19 cellular contexts compared by ENCODE assay signal in the genomic region with DNA sequence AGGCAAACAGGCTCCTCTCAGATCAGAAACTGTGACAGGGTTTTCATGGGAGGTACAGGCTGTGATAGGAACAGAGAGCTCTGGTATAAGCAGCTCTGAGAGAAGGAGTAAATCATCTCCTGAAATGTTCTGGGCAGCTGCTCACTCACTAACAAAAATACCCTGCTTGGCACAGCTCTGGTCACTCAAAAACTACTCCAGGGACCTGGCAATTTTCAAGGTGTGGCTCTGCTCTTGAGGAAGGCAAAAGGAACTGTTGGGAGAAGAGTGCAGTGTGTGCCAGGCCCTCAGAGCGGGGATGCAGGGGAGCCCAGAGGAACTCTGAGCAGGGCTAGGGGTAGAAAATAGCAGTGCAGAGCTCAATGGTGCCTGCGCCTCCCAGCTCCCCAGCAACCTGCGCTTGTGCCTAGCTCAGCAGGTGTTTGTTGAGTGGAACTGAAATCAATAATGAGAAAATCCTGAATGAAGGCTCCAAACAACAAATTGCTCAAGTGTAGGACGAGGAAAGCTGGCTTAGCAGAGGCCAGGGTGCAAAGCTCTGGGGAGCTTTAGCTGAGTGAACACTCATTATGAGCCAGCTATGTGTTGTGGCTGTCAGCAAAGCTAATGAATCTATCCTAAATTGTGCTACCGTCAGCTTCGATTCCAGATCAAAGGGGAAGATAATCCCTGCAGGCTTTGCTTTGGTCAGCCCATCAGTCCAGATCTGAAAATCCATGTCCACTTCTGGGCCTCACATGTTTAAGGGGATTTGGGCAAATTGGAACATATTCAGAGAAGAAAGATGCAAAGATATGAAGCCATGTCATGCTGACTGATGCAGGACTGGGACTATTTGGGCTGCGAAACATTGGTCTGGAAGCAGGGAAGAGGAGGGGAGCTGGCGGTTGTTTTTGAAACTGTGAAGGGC.
A peak's percentile ranks its signal among the peaks of the same experiment; 100 is the strongest.
DNase-seq lines count a peak whose midpoint lies in the region; ATAC-seq and TF ChIP-seq lines count a peak whose summit lies in the region.
"Had no signal": no experiment of that assay in that cellular context is flagged by ENCODE, and none has a peak within 500 bp of the region (broad histone marks: within the 10 kb centered on the region; RNA-seq: fewer than 3 reads in every experiment).

No MANE protein-coding gene starts in this region.

- H3K9ac ChIP-seq in neuronal stem cell (ENCODE audit: low read depth, low read length, poor library complexity): no peak overlapping the region

- TF ChIP-seq CTCF in dorsolateral prefrontal cortex (IDR thresholded peaks at IDR 0.05 in 54 of 56, conservative IDR thresholded peaks at IDR 0.05 in 2 of 56; ENCODE audit: low read depth in 1 of 56, partially characterized antibody in 56 of 56) (no peak), thoracic aorta (IDR thresholded peaks at IDR 0.05) (no peak)

- H3K27ac ChIP-seq in dorsolateral prefrontal cortex: peak overlapping the region in 45 of 59 donors; percentile 3 to 79 (median 58)
- no peak overlapping the region for H3K27ac ChIP-seq in neuronal stem cell (replicated peaks; ENCODE audit: low read length)
- peak overlapping the region in 1 of 2 donors; percentile 26 for H3K27ac ChIP-seq in thoracic aorta
- H3K27ac ChIP-seq in CD8-positive, alpha-beta memory T cell (ENCODE audit: low read depth, low read length): no peak overlapping the region
- H3K27ac ChIP-seq: breast epithelium, right lobe of liver had no signal

- no peak overlapping the region for H3K23ac ChIP-seq in neuronal stem cell (ENCODE audit: low read depth, low read length, poor library complexity)

- H3K9me3 ChIP-seq in neuronal stem cell (replicated peaks in 1 of 2; ENCODE audit: control insufficient read depth in 2 of 2, insufficient read depth in 1 of 2, low read depth in 1 of 2, low read length in 2 of 2): no peaks in the 10 kb centered on the region
- no peaks in the 10 kb centered on the region for H3K9me3 ChIP-seq in thoracic aorta
- H3K9me3 ChIP-seq in CD8-positive, alpha-beta memory T cell (ENCODE audit: low read length): no peaks in the 10 kb centered on the region
- H3K9me3 ChIP-seq: breast epithelium, Peyer's patch, right lobe of liver had no signal

- H3K18ac ChIP-seq in neuronal stem cell (ENCODE audit: low read length): peak overlapping the region; percentile 28

- H2BK15ac ChIP-seq in neuronal stem cell (ENCODE audit: low read length): no peak overlapping the region

- peak overlapping the region; percentile 5 for H2AK5ac ChIP-seq in neuronal stem cell (ENCODE audit: low read depth, low read length)

- no peak overlapping the region for H4K91ac ChIP-seq in neuronal stem cell (ENCODE audit: low read depth, low read length, poor library complexity)

- no peak overlapping the region for H3K4me3 ChIP-seq in dorsolateral prefrontal cortex
- H3K4me3 ChIP-seq in neuronal stem cell (ENCODE audit: low read length in 2 of 2): no peak overlapping the region
- H3K4me3 ChIP-seq in thoracic aorta: no peak overlapping the region
- no peak overlapping the region for H3K4me3 ChIP-seq in CD8-positive, alpha-beta memory T cell (ENCODE audit: low read length)
- H3K4me3 ChIP-seq: breast epithelium, Peyer's patch, right lobe of liver had no signal

- H3K4me1 Mint-ChIP-seq in CD8-positive, alpha-beta memory T cell: peaks cover 0 to 3% (median 0%) of the 10 kb centered on the region in 3 donors
- peaks cover 4% of the 10 kb centered on the region for H3K4me1 Mint-ChIP-seq in stimulated activated naive CD8-positive, alpha-beta T cell treated with anti-CD3 and anti-CD28 coated beads, Interleukin-15, amount 100 ng/mL, for 72 hours
- H3K4me1 Mint-ChIP-seq: natural killer cell had no signal

- no CpG with 5 or more reads among the region's 8 CpGs for WGBS in neuronal stem cell (ENCODE audit: extremely low coverage in 2 of 2, insufficient read length in 2 of 2, insufficient replicate concordance in 1 of 2), 2 donors

- no peak overlapping the region for H2BK120ac ChIP-seq in neuronal stem cell (ENCODE audit: low read depth, low read length)

- POLR2A ChIA-PET in CD8-positive, alpha-beta memory T cell (lab: Charles Lee): no interaction called here

- H3K4me2 ChIP-seq in neuronal stem cell (ENCODE audit: insufficient read depth, low read length, poor library complexity, severe bottlenecking): no peak overlapping the region

- intact Hi-C loops in dorsolateral prefrontal cortex (cut with DNase I): loop anchor here (5.0 kb wide), 2 partner anchors 229 to 749 kb away; no protein-coding TSS in a partner anchor

- H3K36me3 ChIP-seq in neuronal stem cell (replicated peaks in 1 of 2; ENCODE audit: control insufficient read depth in 2 of 2, insufficient read depth in 2 of 2, low read length in 2 of 2) (no peaks in the 10 kb centered on the region), thoracic aorta (no peaks in the 10 kb centered on the region)
- H3K36me3 ChIP-seq in CD8-positive, alpha-beta memory T cell (ENCODE audit: insufficient read depth, low read length): no peaks in the 10 kb centered on the region
- H3K36me3 ChIP-seq: breast epithelium, Peyer's patch, right lobe of liver had no signal

- no peak overlapping the region for H4K8ac ChIP-seq in neuronal stem cell (ENCODE audit: low read depth, low read length)

- H3K27me3 Mint-ChIP-seq in CD8-positive, alpha-beta memory T cell: peaks cover 12 to 13% of the 10 kb centered on the region in 2 donors
- H3K27me3 Mint-ChIP-seq in stimulated activated naive CD8-positive, alpha-beta T cell treated with anti-CD3 and anti-CD28 coated beads, Interleukin-15, amount 100 ng/mL, for 72 hours: no peaks in the 10 kb centered on the region

- H2BK5ac ChIP-seq in neuronal stem cell (ENCODE audit: low read length): no peak overlapping the region

- H3K4ac ChIP-seq in neuronal stem cell (ENCODE audit: low read length): no peak overlapping the region

- peaks cover 0 to 19% of the 10 kb centered on the region in 2 donors for H3K4me1 ChIP-seq in neuronal stem cell (ENCODE audit: control insufficient read depth in 2 of 2, insufficient read depth in 1 of 2, low read depth in 1 of 2, low read length in 2 of 2)
- peaks cover 0 to 22% of the 10 kb centered on the region in 2 donors for H3K4me1 ChIP-seq in thoracic aorta (ENCODE audit: control insufficient read depth in 1 of 2, low read depth in 2 of 2)
- peaks cover 16% of the 10 kb centered on the region for H3K4me1 ChIP-seq in CD8-positive, alpha-beta memory T cell (ENCODE audit: insufficient read depth, low read length)
- H3K4me1 ChIP-seq: breast epithelium, right lobe of liver had no signal

- H2AFZ ChIP-seq in neuronal stem cell (ENCODE audit: low read length): no peak overlapping the region

- no peak overlapping the region for H3K14ac ChIP-seq in neuronal stem cell (ENCODE audit: low read length)

- H2BK12ac ChIP-seq in neuronal stem cell (ENCODE audit: low read length): no peak overlapping the region

- peak overlapping the region in 1 of 8 donors; percentile 69 for H3K27ac Mint-ChIP-seq in CD8-positive, alpha-beta memory T cell
- no peak overlapping the region for H3K27ac Mint-ChIP-seq in stimulated activated naive CD8-positive, alpha-beta T cell treated with anti-CD3 and anti-CD28 coated beads, Interleukin-15, amount 100 ng/mL, for 72 hours
- H3K27ac Mint-ChIP-seq: activated CD4-positive, alpha-beta memory T cell treated with anti-CD3 and anti-CD28 coated beads for 36 hours; activated naive CD8-positive, alpha-beta T cell; natural killer cell had no signal

- CTCF ChIA-PET in CD8-positive, alpha-beta memory T cell (lab: Charles Lee): interaction anchor here (1.0 to 10.7 kb wide), 11 partner anchors 9 to 750 kb away, joined by 3 to 114 read pairs (median 4); no protein-coding TSS in a partner anchor

- peak; percentile 29 for ATAC-seq in thoracic aorta (ENCODE audit: insufficient number of reproducible peaks, low FRiP score, low read depth)
- no peak for ATAC-seq in stimulated activated naive CD8-positive, alpha-beta T cell treated with anti-CD3 and anti-CD28 coated beads, Interleukin-15, amount 100 ng/mL, for 72 hours
- ATAC-seq: natural killer cell had no signal

- no peak overlapping the region for H3K4me3 Mint-ChIP-seq in CD8-positive, alpha-beta memory T cell
- no peak overlapping the region for H3K4me3 Mint-ChIP-seq in stimulated activated naive CD8-positive, alpha-beta T cell treated with anti-CD3 and anti-CD28 coated beads, Interleukin-15, amount 100 ng/mL, for 72 hours
- H3K4me3 Mint-ChIP-seq: activated CD4-positive, alpha-beta memory T cell treated with anti-CD3 and anti-CD28 coated beads for 36 hours; activated naive CD8-positive, alpha-beta T cell; natural killer cell had no signal

- H3K79me1 ChIP-seq in neuronal stem cell (ENCODE audit: low read depth, low read length): no peaks in the 10 kb centered on the region

- DNase-seq in NCI-H146 treated with DMSO at 0.1 percent for 48 hours (lab: John Stamatoyannopoulos, UW; ENCODE audit: unreplicated experiment) (peak; percentile 9), dorsolateral prefrontal cortex (peak in 3 of 10 donors; percentile 35 to 47 (median 45)), neuronal stem cell (ENCODE audit: low spot score) (no peak), thoracic aorta (ENCODE audit: low spot score) (no peak), iPS-NIHi11 (ENCODE audit: low spot score) (no peak)
- no peak for DNase-seq in CD8-positive, alpha-beta memory T cell
- DNase-seq in stimulated activated naive CD8-positive, alpha-beta T cell treated with anti-CD3 and anti-CD28 coated beads, Interleukin-15, amount 100 ng/mL, for 72 hours: no peak
- DNase-seq: activated CD4-positive, alpha-beta memory T cell treated with anti-CD3 and anti-CD28 coated beads for 36 hours; activated T-cell treated with anti-CD3 and anti-CD28 coated beads, Interleukin-2, amount 50 U/mL, for 48 hours; hippocampal formation; Karpas-422; natural killer cell; NCI-H1694; NCI-H774; Peyer's patch; right lobe of liver; SW 1271 had no signal

- H3K27me3 ChIP-seq in dorsolateral prefrontal cortex (no peaks in the 10 kb centered on the region), neuronal stem cell (ENCODE audit: control insufficient read depth in 3 of 3, insufficient read depth in 3 of 3, low read depth in 1 of 3, low read length in 3 of 3) (no peaks in the 10 kb centered on the region), thoracic aorta (replicated peaks; ENCODE audit: insufficient read depth) (no peaks in the 10 kb centered on the region)
- no peaks in the 10 kb centered on the region for H3K27me3 ChIP-seq in CD8-positive, alpha-beta memory T cell (ENCODE audit: insufficient read depth, low read length, poor library complexity, severe bottlenecking)
- H3K27me3 ChIP-seq: breast epithelium, Peyer's patch, right lobe of liver had no signal

- no peaks in the 10 kb centered on the region for H3K9me3 Mint-ChIP-seq in CD8-positive, alpha-beta memory T cell
- no peaks in the 10 kb centered on the region for H3K9me3 Mint-ChIP-seq in stimulated activated naive CD8-positive, alpha-beta T cell treated with anti-CD3 and anti-CD28 coated beads, Interleukin-15, amount 100 ng/mL, for 72 hours
- H3K9me3 Mint-ChIP-seq: activated CD4-positive, alpha-beta memory T cell treated with anti-CD3 and anti-CD28 coated beads for 36 hours; natural killer cell had no signal

- no peaks in the 10 kb centered on the region for H3K36me3 Mint-ChIP-seq in CD8-positive, alpha-beta memory T cell
- H3K36me3 Mint-ChIP-seq: activated CD4-positive, alpha-beta memory T cell treated with anti-CD3 and anti-CD28 coated beads for 36 hours; activated naive CD8-positive, alpha-beta T cell; natural killer cell had no signal

Comparison
In these comparisons a context has a peak if more than half of its experiments do, and no peak if none do; other contexts are left out.
1. H3K27ac ChIP-seq: peak in dorsolateral prefrontal cortex (45 of 59); none in neuronal stem cell (single experiment) and CD8-positive, alpha-beta memory T cell (single experiment).